Comparison of ENCODE assay signal across 16 cellular contexts in the genomic region with DNA sequence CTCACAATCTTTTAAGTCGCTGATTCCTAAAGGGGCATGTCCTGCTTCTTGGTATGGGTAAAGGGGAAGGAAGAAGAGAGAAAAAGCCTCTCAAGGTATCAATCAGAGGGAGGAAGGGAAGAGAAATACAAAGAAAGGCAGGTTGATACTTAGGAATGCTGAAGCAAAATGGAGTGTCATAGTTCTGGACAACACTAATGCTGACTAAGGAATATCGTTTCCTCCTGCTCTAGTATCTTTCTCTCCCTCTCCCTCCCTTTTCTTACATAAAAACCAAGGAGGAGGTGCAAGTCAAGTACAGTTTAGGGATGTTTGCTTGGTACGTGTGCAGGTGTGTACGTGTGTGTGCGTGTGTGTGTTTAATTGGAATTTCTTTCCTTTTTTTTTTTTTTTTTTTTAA. TPM values are rescaled to one million over a fixed set of nuclear protein-coding genes. Genes with fewer than 3 reads are reported as not detected.
DNase-seq lines count a peak whose midpoint lies in the region; ATAC-seq and TF ChIP-seq lines count a peak whose summit lies in the region.
"Had no signal": no experiment of that assay in that cellular context is flagged by ENCODE, and none has a peak within 500 bp of the region (broad histone marks: within the 10 kb centered on the region; RNA-seq: fewer than 3 reads in every experiment).

No MANE protein-coding gene starts in this region.

- ATAC-seq in natural killer cell treated with Interleukin-12 subunit alpha and Interleukin-12 subunit beta and Interleukin-15 and Interleukin-18, amount 100 ng/mL, for 72 hours = no peak
- ATAC-seq in natural killer cell (no peak), T-helper 17 cell (no peak), HG03175 (IDR thresholded peaks at IDR 0.05; ENCODE audit: unreplicated experiment) (no peak)

- peak overlapping the region; percentile 71 to 87 for H3K27ac Mint-ChIP-seq in natural killer cell treated with Interleukin-12 subunit alpha and Interleukin-12 subunit beta and Interleukin-15 and Interleukin-18, amount 100 ng/mL, for 72 hours
- H3K27ac Mint-ChIP-seq in natural killer cell (peak overlapping the region in 1 of 2 donors; percentile 75), T-helper 17 cell (peak overlapping the region; percentile 44), neural crest cell (ENCODE audit: unreplicated experiment) (peak overlapping the region; percentile 19)
- H3K27ac Mint-ChIP-seq: CD14-positive monocyte had no signal

- peaks cover 12 to 67% (median 59%) of the 10 kb centered on the region in 10 experiments for H3K4me1 ChIP-seq in BLaER1 treated with 17β-estradiol and CSF1 and Interleukin-3, amounts not matched to agents 10 nM and 100 nM
- H3K4me1 ChIP-seq: BE2C had no signal

- 0 out of 22 replicates have a peak, but pooled peaks cover 0 to 1% (median 0%) of the 10 kb centered on the region in 11 experiments for H3K36me3 ChIP-seq in BLaER1 treated with 17β-estradiol and CSF1 and Interleukin-3, amounts not matched to agents 10 nM and 100 nM
- H3K36me3 ChIP-seq: BE2C had no signal

- no peaks in the 10 kb centered on the region for H3K9me3 Mint-ChIP-seq in natural killer cell treated with Interleukin-12 subunit alpha and Interleukin-12 subunit beta and Interleukin-15 and Interleukin-18, amount 100 ng/mL, for 72 hours
- H3K9me3 Mint-ChIP-seq in natural killer cell (no peaks in the 10 kb centered on the region), neural crest cell (no peaks in the 10 kb centered on the region)
- H3K9me3 Mint-ChIP-seq: CD14-positive monocyte; CD4-positive, alpha-beta memory T cell had no signal

- peak overlapping the region in 9 of 11 experiments; percentile 40 to 98 (median 84); a peak in 16 of 22 replicates for H3K4me2 ChIP-seq in BLaER1 treated with 17β-estradiol and CSF1 and Interleukin-3, amounts not matched to agents 10 nM and 100 nM
- H3K4me2 ChIP-seq: KMS-11 had no signal

- H3K36me3 Mint-ChIP-seq in natural killer cell treated with Interleukin-12 subunit alpha and Interleukin-12 subunit beta and Interleukin-15 and Interleukin-18, amount 100 ng/mL, for 72 hours = peaks cover 5% of the 10 kb centered on the region
- H3K36me3 Mint-ChIP-seq in natural killer cell (no peaks in the 10 kb centered on the region), T-helper 17 cell (ENCODE audit: low read depth) (peaks cover 2% of the 10 kb centered on the region), neural crest cell (ENCODE audit: low read depth) (no peaks in the 10 kb centered on the region)
- H3K36me3 Mint-ChIP-seq: CD14-positive monocyte; CD4-positive, alpha-beta memory T cell had no signal

- H3K9ac ChIP-seq in BLaER1 treated with 17β-estradiol and CSF1 and Interleukin-3, amounts not matched to agents 10 nM and 100 nM = no peak overlapping the region; a peak in 1 of 22 replicates
- H3K9ac ChIP-seq: KMS-11 had no signal

- H3K27me3 ChIP-seq in BLaER1 treated with 17β-estradiol and CSF1 and Interleukin-3, amounts not matched to agents 10 nM and 100 nM = no peaks in the 10 kb centered on the region
- H3K27me3 ChIP-seq: BE2C had no signal

- peaks cover 31 to 32% of the 10 kb centered on the region in 2 donors for H3K4me1 Mint-ChIP-seq in natural killer cell treated with Interleukin-12 subunit alpha and Interleukin-12 subunit beta and Interleukin-15 and Interleukin-18, amount 100 ng/mL, for 72 hours (ENCODE audit: low read depth in 2 of 2)
- H3K4me1 Mint-ChIP-seq in natural killer cell = peaks cover 33 to 34% of the 10 kb centered on the region in 2 donors
- peaks cover 10% of the 10 kb centered on the region for H3K4me1 Mint-ChIP-seq in T-helper 17 cell
- no peaks in the 10 kb centered on the region for H3K4me1 Mint-ChIP-seq in neural crest cell

- in situ Hi-C loops in GM13977 (cut with MboI; ENCODE audit: low pct_unique_long_range_greater_than_20kb, low sequenced_read_pairs, unreplicated experiment) = no loop called here

- intact Hi-C loops in natural killer cell (cut with micrococcal nuclease) = loop anchor here (5.0 kb wide), 1 partner anchor 35 kb away; no protein-coding TSS in a partner anchor

- H3K4me3 Mint-ChIP-seq in natural killer cell treated with Interleukin-12 subunit alpha and Interleukin-12 subunit beta and Interleukin-15 and Interleukin-18, amount 100 ng/mL, for 72 hours = peak overlapping the region; percentile 33
- H3K4me3 Mint-ChIP-seq in natural killer cell = no peak overlapping the region
- no peak overlapping the region for H3K4me3 Mint-ChIP-seq in T-helper 17 cell
- no peak overlapping the region for H3K4me3 Mint-ChIP-seq in neural crest cell
- H3K4me3 Mint-ChIP-seq: CD14-positive monocyte; CD4-positive, alpha-beta memory T cell had no signal

- no peaks in the 10 kb centered on the region for H4K20me1 ChIP-seq in BLaER1 treated with 17β-estradiol and CSF1 and Interleukin-3, amounts not matched to agents 10 nM and 100 nM

- no peaks in the 10 kb centered on the region for H3K27me3 Mint-ChIP-seq in natural killer cell treated with Interleukin-12 subunit alpha and Interleukin-12 subunit beta and Interleukin-15 and Interleukin-18, amount 100 ng/mL, for 72 hours
- H3K27me3 Mint-ChIP-seq in natural killer cell (ENCODE audit: low read depth in 2 of 2) (no peaks in the 10 kb centered on the region), T-helper 17 cell (no peaks in the 10 kb centered on the region), neural crest cell (ENCODE audit: low read depth) (no peaks in the 10 kb centered on the region)
- H3K27me3 Mint-ChIP-seq: CD4-positive, alpha-beta memory T cell had no signal

- peaks cover 0 to 22% (median 5%) of the 10 kb centered on the region in 11 experiments; a peak in 7 of 22 replicates for H3K9me3 ChIP-seq in BLaER1 treated with 17β-estradiol and CSF1 and Interleukin-3, amounts not matched to agents 10 nM and 100 nM (replicated peaks in 1 of 11)
- no peaks in the 10 kb centered on the region for H3K9me3 ChIP-seq in T-helper 17 cell (ENCODE audit: control insufficient read depth, low read length, poor library complexity, severe bottlenecking)
- H3K9me3 ChIP-seq: BE2C had no signal

- H3K4me3 ChIP-seq in BLaER1 treated with 17β-estradiol and CSF1 and Interleukin-3, amounts not matched to agents 10 nM and 100 nM = no peak overlapping the region

- no peak for DNase-seq in natural killer cell treated with Interleukin-12 subunit alpha and Interleukin-12 subunit beta and Interleukin-15 and Interleukin-18, amount 100 ng/mL, for 72 hours (ENCODE audit: low spot score)
- DNase-seq in natural killer cell (no peak), T-helper 17 cell (no peak), neural crest cell (ENCODE audit: low read depth, low spot score) (no peak), GM13977 (ENCODE audit: low spot score) (no peak)
- DNase-seq: ACHN; BE2C; CD4-positive, alpha-beta memory T cell; DMS79 treated with DMSO at 0.1 percent for 48 hours; GF-D8; HCEC 1CT had no signal

- TF ChIP-seq CTCF in natural killer cell (IDR thresholded peaks at IDR 0.05) (no peak), neural crest cell (conservative IDR thresholded peaks at IDR 0.05) (no peak), GM13977 (IDR thresholded peaks at IDR 0.05; ENCODE audit: extremely low read depth, insufficient read depth, missing control alignments) (no peak)

- peak overlapping the region in 3 of 11 experiments; percentile 55 to 73 (median 70); a peak in 3 of 22 replicates for H3K27ac ChIP-seq in BLaER1 treated with 17β-estradiol and CSF1 and Interleukin-3, amounts not matched to agents 10 nM and 100 nM
- H3K27ac ChIP-seq: KMS-11 had no signal

RNA-seq across cellular contexts. Expression of gene IL12RB2, which starts 44.9 kb away (rescaled TPM):
- 100 to 1,000 TPM; 265 to 317 TPM for total RNA-seq in natural killer cell treated with Interleukin-12 subunit alpha and Interleukin-12 subunit beta and Interleukin-15 and Interleukin-18, amount 100 ng/mL, for 72 hours
- 10 to 100 TPM; 18.2 to 51.2 (median 24.8) TPM for total RNA-seq in natural killer cell
- 1 to 10 TPM; 2.1 to 3.4 TPM for total RNA-seq in T-helper 17 cell
- total RNA-seq in neural crest cell = 0.19 and 0.36 TPM in 2 replicates
- total RNA-seq: A172 had no signal

Comparison
In these comparisons a context has a peak if more than half of its experiments do, and no peak if none do; other contexts are left out.
1. RNA of gene IL12RB2, which starts 44.9 kb away (total RNA-seq): 265 to 317 TPM in natural killer cell treated with Interleukin-12 subunit alpha and Interleukin-12 subunit beta and Interleukin-15 and Interleukin-18, amount 100 ng/mL, for 72 hours; 18.2 to 51.2 TPM in natural killer cell, 2.1 to 3.4 TPM in T-helper 17 cell and 0.19 to 0.36 TPM in neural crest cell; every median in the first group is over 4 times any median in the second.